Comparison of ENCODE assay signal across 1 cellular context in genomic region chr14:23578560-23579310, GRCh38.
TF ChIP-seq lines count a peak whose summit lies in the region.

Gene JPH4 (minus strand): TSS chr14:23578790. CDS start chr14:23577453, 1,337 bp downstream.

TF ChIP-seq in K562, 482 proteins besides CTCF, POLR2A, EP300 and RAD21:
- no peak for TF ChIP-seq ZNF12 (CRISPR knock-in tag; IDR thresholded peaks at IDR 0.05)
- peak; percentile 72 for TF ChIP-seq NFIC (IDR thresholded peaks at IDR 0.05)
- no peak for TF ChIP-seq NR2F6 (CRISPR knock-in tag; IDR thresholded peaks at IDR 0.05)
- TF ChIP-seq ATF6 (CRISPR knock-in tag; IDR thresholded peaks at IDR 0.05): no peak
- TF ChIP-seq GABPA (tag; conservative IDR thresholded peaks at IDR 0.05; ENCODE audit: low read depth): peak; percentile 68
- TF ChIP-seq ZNF224 (CRISPR knock-in tag; IDR thresholded peaks at IDR 0.05): no peak
- no peak for TF ChIP-seq MAX (CRISPR knock-in tag; IDR thresholded peaks at IDR 0.05)
- no peak for TF ChIP-seq KLF6 (CRISPR knock-in tag; IDR thresholded peaks at IDR 0.05; ENCODE audit: borderline replicate concordance)
- no peak for TF ChIP-seq SP1 (CRISPR knock-in tag; IDR thresholded peaks at IDR 0.05)
- TF ChIP-seq ZNF431 (CRISPR knock-in tag; IDR thresholded peaks at IDR 0.05): no peak
- TF ChIP-seq NUFIP1 (IDR thresholded peaks at IDR 0.05; ENCODE audit: partially characterized antibody): no peak
- TF ChIP-seq DNMT1 (IDR thresholded peaks at IDR 0.05): no peak
- TF ChIP-seq ZNF639 (CRISPR knock-in tag; conservative IDR thresholded peaks at IDR 0.05 in 1 of 2, IDR thresholded peaks at IDR 0.05 in 1 of 2): no peak
- TF ChIP-seq HDAC6 (IDR thresholded peaks at IDR 0.05; ENCODE audit: low read depth, low read length): no peak
- TF ChIP-seq GMEB1 (CRISPR knock-in tag; IDR thresholded peaks at IDR 0.05): no peak
- no peak for TF ChIP-seq ZNF184 (CRISPR knock-in tag; IDR thresholded peaks at IDR 0.05)
- TF ChIP-seq ETS1 (conservative IDR thresholded peaks at IDR 0.05; ENCODE audit: control insufficient read depth, low read depth, low read length): no peak
- no peak for TF ChIP-seq TOE1 (IDR thresholded peaks at IDR 0.05; ENCODE audit: borderline replicate concordance)
- no peak for TF ChIP-seq TOE1 (CRISPR knock-in tag; IDR thresholded peaks at IDR 0.05; ENCODE audit: borderline replicate concordance, low read depth)
- TF ChIP-seq HCFC1 (IDR thresholded peaks at IDR 0.05; ENCODE audit: low read depth, low read length): no peak
- no peak for TF ChIP-seq MEF2A (IDR thresholded peaks at IDR 0.05; ENCODE audit: control insufficient read depth, low read depth, low read length)
- no peak for TF ChIP-seq ZSCAN29 (IDR thresholded peaks at IDR 0.05)
- TF ChIP-seq CBFB (CRISPR knock-in tag; IDR thresholded peaks at IDR 0.05): no peak
- TF ChIP-seq IRF1 (CRISPR knock-in tag; IDR thresholded peaks at IDR 0.05; ENCODE audit: borderline replicate concordance): no peak
- TF ChIP-seq ETV1 (tag; conservative IDR thresholded peaks at IDR 0.05; ENCODE audit: low read depth): peak; percentile 46; the same call in 1 of the 2 replicates
- no peak for TF ChIP-seq MYC (IDR thresholded peaks at IDR 0.05; ENCODE audit: low read depth, low read length)
- no peak for TF ChIP-seq MYC (CRISPR knock-in tag; IDR thresholded peaks at IDR 0.05; ENCODE audit: borderline replicate concordance, low read depth)
- TF ChIP-seq MAFF (IDR thresholded peaks at IDR 0.05; ENCODE audit: low read length): no peak
- no peak for TF ChIP-seq BRF1 (IDR thresholded peaks at IDR 0.05; ENCODE audit: borderline replicate concordance, extremely low read depth, insufficient read length)
TF ChIP-seq in K562: peak in this region for 3.
